26 cellular contexts compared by ENCODE assay signal in the genomic region with DNA sequence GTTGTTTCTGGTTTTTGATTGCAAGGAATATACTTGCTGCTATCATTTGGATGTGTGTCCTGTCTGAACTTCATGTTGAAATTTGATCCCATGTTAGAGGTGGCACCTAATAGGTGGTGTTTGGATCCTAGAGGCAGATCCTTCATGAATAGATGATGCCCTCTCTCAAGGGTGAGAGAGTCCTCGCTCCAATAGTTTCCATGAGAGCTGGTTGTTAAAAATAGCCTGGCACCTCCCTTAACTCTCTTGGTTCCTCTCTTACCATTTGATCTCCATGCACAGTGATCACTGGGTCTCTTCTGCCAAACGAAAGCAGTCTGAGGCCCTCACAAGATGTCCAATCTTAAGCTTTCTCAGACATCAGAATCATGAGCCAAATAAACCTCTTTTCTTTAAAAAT.
"Had no signal": no experiment of that assay in that cellular context is flagged by ENCODE, and none has a peak within 500 bp of the region (broad histone marks: within the 10 kb centered on the region; RNA-seq: fewer than 3 reads in every experiment).

No MANE protein-coding gene starts in this region.

- H3K4me1 ChIP-seq: stomach, suprapubic skin, testis, thyroid gland, tibial artery, tibial nerve, transverse colon, upper lobe of left lung, upper lobe of right lung, uterus, vagina had no signal

- H3K27me3 ChIP-seq: stomach, suprapubic skin, testis, thyroid gland, tibial artery, tibial nerve, transverse colon, upper lobe of left lung, upper lobe of right lung, uterus, vagina had no signal

- H3K9me3 ChIP-seq: testis, thoracic aorta, thyroid gland, transverse colon, upper lobe of left lung, upper lobe of right lung, uterus, vagina had no signal

- H3K36me3 ChIP-seq: stomach, suprapubic skin, thoracic aorta, thyroid gland, tibial artery, tibial nerve, transverse colon, upper lobe of left lung, upper lobe of right lung, uterus, vagina had no signal

- H3K4me3 ChIP-seq: stomach, suprapubic skin, testis, thoracic aorta, thyroid gland, tibial artery, tibial nerve, transverse colon, upper lobe of left lung, upper lobe of right lung, uterus, vagina had no signal

- DNase-seq: stimulated activated CD4-positive, alpha-beta T cell treated with anti-CD3 and anti-CD28 coated beads, Interleukin-2, amount 100 ng/mL, for 48 hours; stimulated activated CD4-positive, alpha-beta T cell treated with anti-CD3 and anti-CD28 coated beads, Interleukin-4, amount 100 ng/mL, for 1 hour; stimulated activated CD4-positive, alpha-beta T cell treated with anti-CD3 and anti-CD28 coated beads, Interleukin-4, amount 100 ng/mL, for 24 hours; stimulated activated CD4-positive, alpha-beta T cell treated with anti-CD3 and anti-CD28 coated beads, Interleukin-4, amount 100 ng/mL, for 4 hours; stimulated activated CD8-positive, alpha-beta memory T cell treated with anti-CD3 and anti-CD28 coated beads, Interleukin-4, amount 100 ng/mL, for 48 hours; stimulated activated naive B cell treated with anti-CD40 and anti-IgM and Interleukin-4, amounts not matched to agents 10 μg/mL and 1 μg/mL and 100 μg/mL, for 72 hours; stimulated activated naive CD4-positive, alpha-beta T cell; stimulated activated naive CD4-positive, alpha-beta T cell treated with Interleukin-2 at 50 U/mL for 16 hours; stimulated activated naive CD8-positive, alpha-beta T cell treated with anti-CD3 and anti-CD28 coated beads, Interleukin-15, amount 100 ng/mL, for 72 hours; stimulated activated naive CD8-positive, alpha-beta T cell treated with anti-CD3 and anti-CD28 coated beads, Interleukin-15, Interleukin-2, amounts not matched to agents 100 U/mL and 50 U/mL, for 24 hours; stomach; substantia nigra; testis; thyroid gland; tibial artery; transverse colon; trophoblast cell; upper lobe of left lung; upper lobe of right lung; uterus had no signal

- ATAC-seq: stimulated activated effector memory CD8-positive, alpha-beta T cell treated with anti-CD3 and anti-CD28 coated beads, Interleukin-12 subunit alpha, Interleukin-12 subunit beta, amount 100 ng/mL, for 72 hours; stimulated activated memory B cell treated with anti-CD40 and anti-IgM and Interleukin-4, amounts not matched to agents 10 μg/mL and 1 μg/mL and 100 μg/mL, for 72 hours; stimulated activated naive B cell treated with anti-CD40 and anti-IgM and Interleukin-4, amounts not matched to agents 10 μg/mL and 1 μg/mL and 100 μg/mL, for 72 hours; stimulated activated naive CD8-positive, alpha-beta T cell treated with anti-CD3 and anti-CD28 coated beads, Interleukin-15, amount 100 ng/mL, for 72 hours; stimulated activated naive CD8-positive, alpha-beta T cell treated with anti-CD3 and anti-CD28 coated beads, Interleukin-15, Interleukin-2, amounts not matched to agents 100 U/mL and 50 U/mL, for 24 hours; upper lobe of right lung had no signal

- H3K27ac ChIP-seq: stomach, suprapubic skin, testis, thoracic aorta, thyroid gland, tibial artery, tibial nerve, transverse colon, upper lobe of left lung, upper lobe of right lung, uterus, vagina had no signal
